Comparison of ENCODE assay signal across 15 cellular contexts in genomic region chr1:117860906-117861610, GRCh38.
A peak's percentile ranks its signal among the peaks of the same experiment; 100 is the strongest.
DNase-seq lines count a peak whose midpoint lies in the region.
"Had no signal": no experiment of that assay in that cellular context is flagged by ENCODE, and none has a peak within 500 bp of the region (broad histone marks: within the 10 kb centered on the region; RNA-seq: fewer than 3 reads in every experiment).

No MANE protein-coding gene starts in this region.

- DNase-seq in DMS 273 (lab: John Stamatoyannopoulos, UW; ENCODE audit: unreplicated experiment) (peak; percentile 98), NCI-H1694 treated with DMSO at 0.1 percent for 48 hours (lab: John Stamatoyannopoulos, UW) (peak; percentile 99), dedifferentiated amniotic fluid mesenchymal stem cell (ENCODE audit: extremely low spot score) (peak; percentile 48), pons (ENCODE audit: low spot score) (peak; percentile 12), T-helper 1 cell (no peak), mesenteric fat pad (ENCODE audit: low spot score) (no peak)
- DNase-seq in stimulated activated CD4-positive, alpha-beta T cell treated with anti-CD3 and anti-CD28 coated beads, Interleukin-2, amount 100 ng/mL, for 24 hours = no peak
- DNase-seq: activated CD4-positive, alpha-beta T cell treated with anti-CD3 and anti-CD28 coated beads, Interleukin-2, amount 10 ng/mL, durations not matched to agents 24 days and 14 days; activated naive CD4-positive, alpha-beta T cell treated with anti-CD3 and anti-CD28 coated beads for 36 hours; dermis blood vessel endothelial cell; Karpas-422; midbrain; NCI-H1417; OCI-M1; substantia nigra had no signal

Comparison
In these comparisons a context has a peak if more than half of its experiments do, and no peak if none do; other contexts are left out.
1. DNase-seq: peak in DMS 273 (single experiment), NCI-H1694 treated with DMSO at 0.1 percent for 48 hours (single experiment), dedifferentiated amniotic fluid mesenchymal stem cell (single experiment) and pons (single experiment); none in T-helper 1 cell (0 of 5), stimulated activated CD4-positive, alpha-beta T cell treated with anti-CD3 and anti-CD28 coated beads, Interleukin-2, amount 100 ng/mL, for 24 hours (0 of 2) and mesenteric fat pad (single experiment).